1 cellular context compared by ENCODE assay signal in genomic region chr6:7899046-7899888, GRCh38.
TF ChIP-seq lines count a peak whose summit lies in the region.

No MANE protein-coding gene starts in this region.

TF ChIP-seq in K562, 482 proteins besides CTCF, POLR2A, EP300 and RAD21 (continued from another document and continues in another):
- TF ChIP-seq JUND (IDR thresholded peaks at IDR 0.05; ENCODE audit: borderline replicate concordance, low read depth, low read length) (peak; percentile 72; the same call in 1 of the 2 replicates), JUND (tag; IDR thresholded peaks at IDR 0.05; ENCODE audit: borderline replicate concordance, low read depth, low read length) (no peak; the same call in 2 of the 3 replicates), NFE2L1 (tag; IDR thresholded peaks at IDR 0.05; ENCODE audit: borderline replicate concordance, low read depth) (no peak), TCF7 (IDR thresholded peaks at IDR 0.05; ENCODE audit: borderline replicate concordance) (no peak), SMAD3 (CRISPR knock-in tag; conservative IDR thresholded peaks at IDR 0.05) (0 out of 2 replicates have a peak, but pooled peaks have one; percentile 5), KLF16 (IDR thresholded peaks at IDR 0.05) (peak; percentile 94), GABPB1 (CRISPR knock-in tag; IDR thresholded peaks at IDR 0.05) (no peak), HDAC1 (IDR thresholded peaks at IDR 0.05) (peak; percentile 68 to 95; a peak in 3 of 4 replicates), SMARCA4 (IDR thresholded peaks at IDR 0.05) (peak; percentile 94), VEZF1 (CRISPR knock-in tag; IDR thresholded peaks at IDR 0.05) (0 out of 2 replicates have a peak, but pooled peaks have one; percentile 35), ATF4 (CRISPR knock-in tag; IDR thresholded peaks at IDR 0.05) (peak; percentile 46; the same call in 1 of the 2 replicates), ARHGAP35 (IDR thresholded peaks at IDR 0.05; ENCODE audit: partially characterized antibody) (no peak), RERE (CRISPR knock-in tag; IDR thresholded peaks at IDR 0.05; ENCODE audit: borderline replicate concordance) (peak; percentile 80), PML (IDR thresholded peaks at IDR 0.05; ENCODE audit: low read length) (peak; percentile 96), ZNF431 (CRISPR knock-in tag; IDR thresholded peaks at IDR 0.05) (peak; percentile 48; the same call in 1 of the 2 replicates), PTTG1 (tag; IDR thresholded peaks at IDR 0.05; ENCODE audit: low read depth) (no peak), FOXK1 (CRISPR knock-in tag; IDR thresholded peaks at IDR 0.05; ENCODE audit: borderline replicate concordance) (no peak), ZNF12 (CRISPR knock-in tag; IDR thresholded peaks at IDR 0.05) (no peak), CHAMP1 (IDR thresholded peaks at IDR 0.05) (peak; percentile 90; the same call in 1 of the 2 replicates), ARNT (IDR thresholded peaks at IDR 0.05) (peak; percentile 66 to 78; a peak in 1 of 4 replicates), DEAF1 (CRISPR knock-in tag; IDR thresholded peaks at IDR 0.05) (peak; percentile 75), ZNF324 (CRISPR knock-in tag; IDR thresholded peaks at IDR 0.05) (no peak), NCOR1 (IDR thresholded peaks at IDR 0.05) (peak; percentile 97), U2AF2 (optimal IDR thresholded peaks at IDR 0.05; ENCODE audit: low read depth, low read length) (no peak), ZKSCAN8 (CRISPR knock-in tag; IDR thresholded peaks at IDR 0.05) (0 out of 2 replicates have a peak, but pooled peaks have one; percentile 50), POLR2AphosphoS5 (IDR thresholded peaks at IDR 0.05; ENCODE audit: control insufficient read depth, insufficient read depth, low read depth, low read length) (peak; percentile 96), SMAD1 (IDR thresholded peaks at IDR 0.05; ENCODE audit: low read depth, low read length, partially characterized antibody) (peak; percentile 62), SRF (CRISPR knock-in tag; IDR thresholded peaks at IDR 0.05) (peak in 1 of 2 experiments; percentile 74; a peak in 1 of 4 replicates), TBL1XR1 (IDR thresholded peaks at IDR 0.05; ENCODE audit: low read length in 2 of 2) (peak; percentile 36 to 97; a peak in 2 of 4 replicates), RCOR1 (IDR thresholded peaks at IDR 0.05; ENCODE audit: borderline replicate concordance in 1 of 2, low read depth in 2 of 2, low read length in 2 of 2) (peak; percentile 87 to 98), KDM4B (IDR thresholded peaks at IDR 0.05; ENCODE audit: borderline replicate concordance in 2 of 2, low read depth in 1 of 2) (no peak), MXI1 (IDR thresholded peaks at IDR 0.05; ENCODE audit: low read depth, low read length) (0 out of 2 replicates have a peak, but pooled peaks have one; percentile 23), RBM39 (optimal IDR thresholded peaks at IDR 0.05; ENCODE audit: low read depth, low read length) (no peak), ZEB2 (IDR thresholded peaks at IDR 0.05) (peak; percentile 33; the same call in 1 of the 2 replicates), BACH1 (tag; IDR thresholded peaks at IDR 0.05) (no peak), GABPA (tag; conservative IDR thresholded peaks at IDR 0.05; ENCODE audit: low read depth) (no peak), ATF6 (CRISPR knock-in tag; IDR thresholded peaks at IDR 0.05) (0 out of 2 replicates have a peak, but pooled peaks have one; percentile 28), MTA2 (IDR thresholded peaks at IDR 0.05; ENCODE audit: low read depth) (peak; percentile 98), FOXK2 (conservative IDR thresholded peaks at IDR 0.05 in 1 of 2, IDR thresholded peaks at IDR 0.05 in 1 of 2; ENCODE audit: low read depth in 2 of 2) (peak in 1 of 2 experiments; percentile 38; a peak in 2 of 4 replicates), MTA3 (IDR thresholded peaks at IDR 0.05; ENCODE audit: borderline replicate concordance) (0 out of 2 replicates have a peak, but pooled peaks have one; percentile 36), EHMT2 (IDR thresholded peaks at IDR 0.05) (peak; percentile 44; the same call in 1 of the 2 replicates), DIDO1 (tag; IDR thresholded peaks at IDR 0.05; ENCODE audit: low read depth) (no peak), ELF2 (CRISPR knock-in tag; IDR thresholded peaks at IDR 0.05) (no peak), THRB (CRISPR knock-in tag; conservative IDR thresholded peaks at IDR 0.05) (no peak), HOMEZ (CRISPR knock-in tag; IDR thresholded peaks at IDR 0.05) (no peak)
